Comparison of ENCODE assay signal across 8 cellular contexts in genomic region chr1:89633745-89634625, GRCh38. TPM values are rescaled to one million over a fixed set of nuclear protein-coding genes. Genes with fewer than 3 reads are reported as not detected.
A peak's percentile ranks its signal among the peaks of the same experiment; 100 is the strongest.
DNase-seq lines count a peak whose midpoint lies in the region; ATAC-seq and TF ChIP-seq lines count a peak whose summit lies in the region.

No MANE protein-coding gene starts in this region.

- no peak overlapping the region for H4K5ac ChIP-seq in H9 (ENCODE audit: insufficient read length, low read depth, low read length)

- H3T11ph ChIP-seq in H9 (ENCODE audit: low read length): no peak overlapping the region

- H2BK15ac ChIP-seq in H9 (ENCODE audit: low read depth, low read length): no peak overlapping the region

- H2AFZ ChIP-seq in H9 (ENCODE audit: low read length) (no peak overlapping the region), OCI-LY7 (ENCODE audit: low read length) (peak overlapping the region; percentile 90)

- H3K23ac ChIP-seq in H9 (ENCODE audit: insufficient read length, low read depth, low read length): no peak overlapping the region

- intact Hi-C loops in OCI-LY7 (cut with micrococcal nuclease; ENCODE audit: unreplicated experiment) (loop anchor here (1.0 to 5.0 kb wide), 7 partner anchors 58 to 361 kb away; partner anchors contain the start of genes LRRC8B, LRRC8D and ZNF326), breast epithelium (cut with DNase I; ENCODE audit: low total_unique reads) (no loop called here), left colon (cut with DNase I, micrococcal nuclease) (loop anchor here (10.0 kb wide), 1 partner anchor 131 kb away; no protein-coding TSS in a partner anchor)

- H3K4me3 ChIP-seq in OCI-LY7 (ENCODE audit: low read depth, low read length, poor library complexity, severe bottlenecking): peak overlapping the region; percentile 95
- peak overlapping the region; percentile 81 to 94 (median 92) for H3K4me3 ChIP-seq in breast epithelium

- H3K4ac ChIP-seq in H9 (ENCODE audit: low read depth, low read length): no peak overlapping the region

- H3K23me2 ChIP-seq in H9 (ENCODE audit: insufficient read length, low read depth, low read length, poor library complexity, severe bottlenecking): peaks cover 22% of the 10 kb centered on the region

- H3K9me3 ChIP-seq in H9 (ENCODE audit: control insufficient read depth, low read depth, low read length) (no peaks in the 10 kb centered on the region), OCI-LY7 (ENCODE audit: low read length) (no peaks in the 10 kb centered on the region), breast epithelium (no peaks in the 10 kb centered on the region)

- DNase-seq in COLO668 (lab: John Stamatoyannopoulos, UW; ENCODE audit: unreplicated experiment) (peak; percentile 62), H9 (peak; percentile 30), OCI-LY7 (ENCODE audit: low spot score) (peak; percentile 55), breast epithelium (ENCODE audit: low spot score in 2 of 2) (peak in 1 of 2 donors; percentile 22), left colon (peak in 1 of 2 donors; percentile 16)
- no peak for DNase-seq in stimulated activated effector memory CD8-positive, alpha-beta T cell treated with anti-CD3 and anti-CD28 coated beads, Interleukin-12 subunit alpha, Interleukin-12 subunit beta, amount 100 ng/mL, for 72 hours (ENCODE audit: low spot score in 2 of 2)

- TF ChIP-seq CTCF in H9 (conservative IDR thresholded peaks at IDR 0.05) (no peak), OCI-LY7 (conservative IDR thresholded peaks at IDR 0.05; ENCODE audit: low read length) (no peak), breast epithelium (IDR thresholded peaks at IDR 0.05) (no peak)

- no peak overlapping the region for H3K56ac ChIP-seq in H9 (ENCODE audit: insufficient read length, low read depth, low read length)

- no peak overlapping the region for H2BK20ac ChIP-seq in H9 (ENCODE audit: low read depth, low read length, poor library complexity, severe bottlenecking)

- ATAC-seq in left colon (peak; percentile 15), HG03565 (IDR thresholded peaks at IDR 0.05; ENCODE audit: unreplicated experiment) (no peak), GM21528 (IDR thresholded peaks at IDR 0.05; ENCODE audit: low FRiP score, unreplicated experiment) (no peak)
- no peak for ATAC-seq in stimulated activated effector memory CD8-positive, alpha-beta T cell treated with anti-CD3 and anti-CD28 coated beads, Interleukin-12 subunit alpha, Interleukin-12 subunit beta, amount 100 ng/mL, for 72 hours

- H3K4me1 ChIP-seq in H9 (ENCODE audit: insufficient read depth, low read length) (no peaks in the 10 kb centered on the region), OCI-LY7 (ENCODE audit: insufficient read depth, low read length, poor library complexity, severe bottlenecking) (peaks cover 25% of the 10 kb centered on the region), breast epithelium (peaks cover 0 to 4% of the 10 kb centered on the region in 2 donors)

- H2BK12ac ChIP-seq in H9 (ENCODE audit: insufficient read length, low read depth, low read length): no peak overlapping the region

- H3K36me3 Mint-ChIP-seq in H9 (ENCODE audit: insufficient read depth in 1 of 3, low read depth in 3 of 3): no peaks in the 10 kb centered on the region
- peaks cover 56% of the 10 kb centered on the region for H3K36me3 Mint-ChIP-seq in stimulated activated effector memory CD8-positive, alpha-beta T cell treated with anti-CD3 and anti-CD28 coated beads, Interleukin-12 subunit alpha, Interleukin-12 subunit beta, amount 100 ng/mL, for 72 hours

- H3K27me3 ChIP-seq in H9 (ENCODE audit: insufficient read depth, low read length) (peaks cover 5% of the 10 kb centered on the region; the same call in 1 of the 2 replicates), breast epithelium (no peaks in the 10 kb centered on the region)

- H3K9me2 ChIP-seq in OCI-LY7 (ENCODE audit: insufficient read depth, low read length): no peaks in the 10 kb centered on the region

- H3K36me3 ChIP-seq in OCI-LY7 (ENCODE audit: insufficient read depth, low read length): no peaks in the 10 kb centered on the region
- no peaks in the 10 kb centered on the region for H3K36me3 ChIP-seq in breast epithelium

- peaks cover 41% of the 10 kb centered on the region for H3K27me3 Mint-ChIP-seq in H9 (ENCODE audit: low read depth)

- no CpG with 5 or more reads among the region's 33 CpGs for WGBS in H9 (ENCODE audit: extremely low coverage, insufficient read length, low lambda C conversion rate)

- no peak overlapping the region for H3K14ac ChIP-seq in H9 (ENCODE audit: insufficient read depth, low read length)

- no peaks in the 10 kb centered on the region for H3K79me2 ChIP-seq in H9 (ENCODE audit: insufficient read depth, low read length)
- peaks cover 22% of the 10 kb centered on the region; the same call in 1 of the 2 replicates for H3K79me2 ChIP-seq in OCI-LY7 (ENCODE audit: insufficient read depth, low read depth, low read length)

- CTCF ChIA-PET in OCI-LY7 (lab: Charles Lee; ENCODE audit: unreplicated experiment): interaction anchor here (0.7 to 1.0 kb wide), 3 partner anchors 73 to 272 kb away, joined by 3 read pairs; no protein-coding TSS in a partner anchor

- peak overlapping the region; percentile 82 for H3K4me2 ChIP-seq in H9 (ENCODE audit: insufficient read depth, insufficient read length, low read length)
- H3K4me2 ChIP-seq in OCI-LY7 (ENCODE audit: low read length): peak overlapping the region; percentile 88

- no peak overlapping the region for H3K9ac ChIP-seq in H9 (ENCODE audit: extremely low read depth, insufficient read length, low read length)

- no peaks in the 10 kb centered on the region for H3K79me1 ChIP-seq in H9 (ENCODE audit: insufficient read depth, low read depth, low read length, poor library complexity, severe bottlenecking)

- no peak overlapping the region for H3K27ac ChIP-seq in H9 (ENCODE audit: insufficient read length, low read depth, low read length)
- peak overlapping the region; percentile 56 for H3K27ac ChIP-seq in OCI-LY7 (ENCODE audit: low read depth, low read length, poor library complexity, severe bottlenecking)
- H3K27ac ChIP-seq in breast epithelium: peak overlapping the region; percentile 80 to 90

- POLR2A ChIA-PET in OCI-LY7 (lab: Charles Lee): interaction anchor here (0.6 to 14.0 kb wide), 8 partner anchors 13 to 212 kb away, joined by 3 to 90 read pairs (median 4); no protein-coding TSS in a partner anchor

- H3K4me3 Mint-ChIP-seq in H9: peak overlapping the region; percentile 83 to 88
- peak overlapping the region; percentile 90 for H3K4me3 Mint-ChIP-seq in stimulated activated effector memory CD8-positive, alpha-beta T cell treated with anti-CD3 and anti-CD28 coated beads, Interleukin-12 subunit alpha, Interleukin-12 subunit beta, amount 100 ng/mL, for 72 hours

- H2BK5ac ChIP-seq in H9 (ENCODE audit: insufficient read length, low read length): no peak overlapping the region

- peaks cover 17 to 19% of the 10 kb centered on the region in 2 experiments for H3K4me1 Mint-ChIP-seq in H9
- peaks cover 64% of the 10 kb centered on the region for H3K4me1 Mint-ChIP-seq in stimulated activated effector memory CD8-positive, alpha-beta T cell treated with anti-CD3 and anti-CD28 coated beads, Interleukin-12 subunit alpha, Interleukin-12 subunit beta, amount 100 ng/mL, for 72 hours

- no peak overlapping the region for H2AK5ac ChIP-seq in H9 (ENCODE audit: insufficient read length, low read length)

- no peaks in the 10 kb centered on the region for H3K9me3 Mint-ChIP-seq in H9
- no peaks in the 10 kb centered on the region for H3K9me3 Mint-ChIP-seq in stimulated activated effector memory CD8-positive, alpha-beta T cell treated with anti-CD3 and anti-CD28 coated beads, Interleukin-12 subunit alpha, Interleukin-12 subunit beta, amount 100 ng/mL, for 72 hours

- no peak overlapping the region for H2BK120ac ChIP-seq in H9 (ENCODE audit: low read depth, low read length, poor library complexity, severe bottlenecking)

- H4K91ac ChIP-seq in H9 (ENCODE audit: insufficient read length, low read depth, low read length): no peak overlapping the region

- peak overlapping the region in 1 of 3 experiments; percentile 57; a peak in 2 of 7 replicates for H3K27ac Mint-ChIP-seq in H9
- H3K27ac Mint-ChIP-seq in stimulated activated effector memory CD8-positive, alpha-beta T cell treated with anti-CD3 and anti-CD28 coated beads, Interleukin-12 subunit alpha, Interleukin-12 subunit beta, amount 100 ng/mL, for 72 hours: peak overlapping the region; percentile 93

- no TSS peak for BruUV-seq in OCI-LY7 (replicated peaks; lab: Mats Ljungman, UMichigan)

- no peak for TF ChIP-seq POLR2A in breast epithelium (IDR thresholded peaks at IDR 0.05)

- no peak overlapping the region for H3K18ac ChIP-seq in H9 (ENCODE audit: insufficient read length, low read depth, low read length)

- no peak overlapping the region for H4K8ac ChIP-seq in H9 (replicated peaks; ENCODE audit: insufficient read length, low read depth, low read length)

- H4K20me1 ChIP-seq in H9 (ENCODE audit: control insufficient read depth, insufficient read depth, insufficient read length) (no peaks in the 10 kb centered on the region), OCI-LY7 (ENCODE audit: insufficient read depth, low read length) (no peaks in the 10 kb centered on the region)

RNA-seq across cellular contexts. Expression of gene LRRC8C, which starts 1.1 kb away (rescaled TPM):
- total RNA-seq in H9 (2021) (1.8 and 1.9 TPM in 2 replicates), OCI-LY7 (2022) (8.8 and 9.0 TPM in 2 replicates), breast epithelium (10 to 100 TPM; 10.8 to 14.6 (median 12.9) TPM), left colon (1 to 10 TPM; 1.8 to 3.2 TPM)
- total RNA-seq in OCI-LY7 (2014; rRNA removed; shearing (Covaris generic)): 4.1 and 6.0 TPM in 2 replicates

Comparison
In these comparisons a context has a peak if more than half of its experiments do, and no peak if none do; other contexts are left out.
1. DNase-seq: peak in COLO668 (single experiment), H9 (single experiment) and OCI-LY7 (single experiment); none in stimulated activated effector memory CD8-positive, alpha-beta T cell treated with anti-CD3 and anti-CD28 coated beads, Interleukin-12 subunit alpha, Interleukin-12 subunit beta, amount 100 ng/mL, for 72 hours (0 of 2).